1 cellular context compared by ENCODE assay signal in genomic region chr17:58517928-58518609, GRCh38.
A peak's percentile ranks its signal among the peaks of the same experiment; 100 is the strongest.
TF ChIP-seq lines count a peak whose summit lies in the region.

No MANE protein-coding gene starts in this region.

TF ChIP-seq in K562, 482 proteins besides CTCF, POLR2A, EP300 and RAD21 (continued from another document and continues in another):
- TF ChIP-seq, protein P1, sequence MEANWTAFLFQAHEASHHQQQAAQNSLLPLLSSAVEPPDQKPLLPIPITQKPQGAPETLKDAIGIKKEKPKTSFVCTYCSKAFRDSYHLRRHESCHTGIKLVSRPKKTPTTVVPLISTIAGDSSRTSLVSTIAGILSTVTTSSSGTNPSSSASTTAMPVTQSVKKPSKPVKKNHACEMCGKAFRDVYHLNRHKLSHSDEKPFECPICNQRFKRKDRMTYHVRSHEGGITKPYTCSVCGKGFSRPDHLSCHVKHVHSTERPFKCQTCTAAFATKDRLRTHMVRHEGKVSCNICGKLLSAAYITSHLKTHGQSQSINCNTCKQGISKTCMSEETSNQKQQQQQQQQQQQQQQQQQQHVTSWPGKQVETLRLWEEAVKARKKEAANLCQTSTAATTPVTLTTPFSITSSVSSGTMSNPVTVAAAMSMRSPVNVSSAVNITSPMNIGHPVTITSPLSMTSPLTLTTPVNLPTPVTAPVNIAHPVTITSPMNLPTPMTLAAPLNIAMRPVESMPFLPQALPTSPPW (CRISPR knock-in tag; IDR thresholded peaks at IDR 0.05): peak; percentile 62
- 0 out of 2 replicates have a peak, but pooled peaks have one; percentile 53 for TF ChIP-seq ERF (CRISPR knock-in tag; IDR thresholded peaks at IDR 0.05)
- peak; percentile 49; the same call in 1 of the 2 replicates for TF ChIP-seq NR2C2 (CRISPR knock-in tag; IDR thresholded peaks at IDR 0.05)
- peak; percentile 96 for TF ChIP-seq NR2C2 (tag; IDR thresholded peaks at IDR 0.05)
- TF ChIP-seq TEAD1 (CRISPR knock-in tag; IDR thresholded peaks at IDR 0.05): 0 out of 4 replicates have a peak, but pooled peaks of 1 of the 2 experiments have one; percentile 37
- TF ChIP-seq ILF3 (IDR thresholded peaks at IDR 0.05; ENCODE audit: borderline replicate concordance): no peak
- TF ChIP-seq, protein P2, sequence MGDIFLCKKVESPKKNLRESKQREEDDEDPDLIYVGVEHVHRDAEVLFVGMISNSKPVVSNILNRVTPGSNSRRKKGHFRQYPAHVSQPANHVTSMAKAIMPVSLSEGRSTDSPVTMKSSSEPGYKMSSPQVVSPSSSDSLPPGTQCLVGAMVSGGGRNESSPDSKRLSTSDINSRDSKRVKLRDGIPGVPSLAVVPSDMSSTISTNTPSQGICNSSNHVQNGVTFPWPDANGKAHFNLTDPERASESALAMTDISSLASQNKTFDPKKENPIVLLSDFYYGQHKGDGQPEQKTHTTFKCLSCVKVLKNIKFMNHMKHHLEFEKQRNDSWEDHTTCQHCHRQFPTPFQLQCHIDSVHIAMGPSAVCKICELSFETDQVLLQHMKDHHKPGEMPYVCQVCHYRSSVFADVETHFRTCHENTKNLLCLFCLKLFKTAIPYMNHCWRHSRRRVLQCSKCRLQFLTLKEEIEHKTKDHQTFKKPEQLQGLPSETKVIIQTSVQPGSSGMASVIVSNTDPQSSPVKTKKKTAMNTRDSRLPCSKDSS (IDR thresholded peaks at IDR 0.05; ENCODE audit: low read depth, partially characterized antibody): no peak
- peak; percentile 96 for TF ChIP-seq CREM (IDR thresholded peaks at IDR 0.05; ENCODE audit: low read depth)
- TF ChIP-seq SOX6 (IDR thresholded peaks at IDR 0.05): 0 out of 2 replicates have a peak, but pooled peaks have one; percentile 24
- TF ChIP-seq BRD9 (IDR thresholded peaks at IDR 0.05; ENCODE audit: low read depth, partially characterized antibody): no peak
- peak; percentile 72; the same call in 1 of the 2 replicates for TF ChIP-seq PHF8 (IDR thresholded peaks at IDR 0.05; ENCODE audit: borderline replicate concordance, low read length)
- no peak for TF ChIP-seq ZNF224 (CRISPR knock-in tag; IDR thresholded peaks at IDR 0.05)
- no peak for TF ChIP-seq PATZ1 (CRISPR knock-in tag; IDR thresholded peaks at IDR 0.05; ENCODE audit: borderline replicate concordance)
- TF ChIP-seq CHD2 (IDR thresholded peaks at IDR 0.05; ENCODE audit: low read depth, low read length): peak; percentile 86
- TF ChIP-seq ZNF444 (CRISPR knock-in tag; IDR thresholded peaks at IDR 0.05): no peak
- peak; percentile 100 for TF ChIP-seq GABPA (tag; conservative IDR thresholded peaks at IDR 0.05; ENCODE audit: low read depth)
- TF ChIP-seq ZBTB12 (CRISPR knock-in tag; IDR thresholded peaks at IDR 0.05): peak; percentile 79
- TF ChIP-seq JUND (IDR thresholded peaks at IDR 0.05; ENCODE audit: borderline replicate concordance, low read depth, low read length): peak; percentile 73
- peak; percentile 23; the same call in 1 of the 3 replicates for TF ChIP-seq JUND (tag; IDR thresholded peaks at IDR 0.05; ENCODE audit: borderline replicate concordance, low read depth, low read length)
- TF ChIP-seq ADNP (tag; IDR thresholded peaks at IDR 0.05): no peak
- TF ChIP-seq TRIM28 (IDR thresholded peaks at IDR 0.05): peak; percentile 56; the same call in 1 of the 2 replicates
- TF ChIP-seq ZNF644 (tag; IDR thresholded peaks at IDR 0.05; ENCODE audit: low read depth): no peak
- peak; percentile 82 for TF ChIP-seq NR2C1 (IDR thresholded peaks at IDR 0.05)
- TF ChIP-seq NR2C1 (tag; IDR thresholded peaks at IDR 0.05): peak; percentile 71
- TF ChIP-seq DIDO1 (tag; IDR thresholded peaks at IDR 0.05; ENCODE audit: low read depth): peak; percentile 84; the same call in 1 of the 2 replicates
- TF ChIP-seq EGR1 (conservative IDR thresholded peaks at IDR 0.05): peak; percentile 93
- TF ChIP-seq ZNF717 (CRISPR knock-in tag; IDR thresholded peaks at IDR 0.05): no peak
- TF ChIP-seq ZNF175 (CRISPR knock-in tag; IDR thresholded peaks at IDR 0.05; ENCODE audit: low read depth): no peak; the same call in 1 of the 2 replicates
- no peak; the same call in 1 of the 2 replicates for TF ChIP-seq TEAD4 (IDR thresholded peaks at IDR 0.05; ENCODE audit: low read length)
- TF ChIP-seq TEAD4 (CRISPR knock-in tag; IDR thresholded peaks at IDR 0.05; ENCODE audit: borderline replicate concordance): no peak
- TF ChIP-seq, protein P3, sequence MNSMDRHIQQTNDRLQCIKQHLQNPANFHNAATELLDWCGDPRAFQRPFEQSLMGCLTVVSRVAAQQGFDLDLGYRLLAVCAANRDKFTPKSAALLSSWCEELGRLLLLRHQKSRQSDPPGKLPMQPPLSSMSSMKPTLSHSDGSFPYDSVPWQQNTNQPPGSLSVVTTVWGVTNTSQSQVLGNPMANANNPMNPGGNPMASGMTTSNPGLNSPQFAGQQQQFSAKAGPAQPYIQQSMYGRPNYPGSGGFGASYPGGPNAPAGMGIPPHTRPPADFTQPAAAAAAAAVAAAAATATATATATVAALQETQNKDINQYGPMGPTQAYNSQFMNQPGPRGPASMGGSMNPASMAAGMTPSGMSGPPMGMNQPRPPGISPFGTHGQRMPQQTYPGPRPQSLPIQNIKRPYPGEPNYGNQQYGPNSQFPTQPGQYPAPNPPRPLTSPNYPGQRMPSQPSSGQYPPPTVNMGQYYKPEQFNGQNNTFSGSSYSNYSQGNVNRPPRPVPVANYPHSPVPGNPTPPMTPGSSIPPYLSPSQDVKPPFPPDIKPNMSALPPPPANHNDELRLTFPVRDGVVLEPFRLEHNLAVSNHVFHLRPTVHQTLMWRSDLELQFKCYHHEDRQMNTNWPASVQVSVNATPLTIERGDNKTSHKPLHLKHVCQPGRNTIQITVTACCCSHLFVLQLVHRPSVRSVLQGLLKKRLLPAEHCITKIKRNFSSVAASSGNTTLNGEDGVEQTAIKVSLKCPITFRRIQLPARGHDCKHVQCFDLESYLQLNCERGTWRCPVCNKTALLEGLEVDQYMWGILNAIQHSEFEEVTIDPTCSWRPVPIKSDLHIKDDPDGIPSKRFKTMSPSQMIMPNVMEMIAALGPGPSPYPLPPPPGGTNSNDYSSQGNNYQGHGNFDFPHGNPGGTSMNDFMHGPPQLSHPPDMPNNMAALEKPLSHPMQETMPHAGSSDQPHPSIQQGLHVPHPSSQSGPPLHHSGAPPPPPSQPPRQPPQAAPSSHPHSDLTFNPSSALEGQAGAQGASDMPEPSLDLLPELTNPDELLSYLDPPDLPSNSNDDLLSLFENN (IDR thresholded peaks at IDR 0.05; ENCODE audit: low read depth in 2 of 2, low read length in 2 of 2): peak in 1 of 2 experiments; percentile 55; a peak in 2 of 4 replicates
- TF ChIP-seq ATF1 (CRISPR knock-in tag; IDR thresholded peaks at IDR 0.05): peak; percentile 47; the same call in 1 of the 2 replicates
- TF ChIP-seq ATF1 (tag; IDR thresholded peaks at IDR 0.05): peak; percentile 97
- TF ChIP-seq HBP1 (CRISPR knock-in tag; IDR thresholded peaks at IDR 0.05): 0 out of 2 replicates have a peak, but pooled peaks have one; percentile 10
- no peak for TF ChIP-seq PPARD (CRISPR knock-in tag; IDR thresholded peaks at IDR 0.05)
- no peak; the same call in 1 of the 2 replicates for TF ChIP-seq STAT6 (CRISPR knock-in tag; IDR thresholded peaks at IDR 0.05)
- no peak for TF ChIP-seq ZNF282 (CRISPR knock-in tag; IDR thresholded peaks at IDR 0.05)
- no peak for TF ChIP-seq MCM3 (IDR thresholded peaks at IDR 0.05)
- no peak for TF ChIP-seq MEIS2 (IDR thresholded peaks at IDR 0.05; ENCODE audit: partially characterized antibody)
- TF ChIP-seq ELF2 (CRISPR knock-in tag; IDR thresholded peaks at IDR 0.05): peak; percentile 77
- TF ChIP-seq, protein P4, sequence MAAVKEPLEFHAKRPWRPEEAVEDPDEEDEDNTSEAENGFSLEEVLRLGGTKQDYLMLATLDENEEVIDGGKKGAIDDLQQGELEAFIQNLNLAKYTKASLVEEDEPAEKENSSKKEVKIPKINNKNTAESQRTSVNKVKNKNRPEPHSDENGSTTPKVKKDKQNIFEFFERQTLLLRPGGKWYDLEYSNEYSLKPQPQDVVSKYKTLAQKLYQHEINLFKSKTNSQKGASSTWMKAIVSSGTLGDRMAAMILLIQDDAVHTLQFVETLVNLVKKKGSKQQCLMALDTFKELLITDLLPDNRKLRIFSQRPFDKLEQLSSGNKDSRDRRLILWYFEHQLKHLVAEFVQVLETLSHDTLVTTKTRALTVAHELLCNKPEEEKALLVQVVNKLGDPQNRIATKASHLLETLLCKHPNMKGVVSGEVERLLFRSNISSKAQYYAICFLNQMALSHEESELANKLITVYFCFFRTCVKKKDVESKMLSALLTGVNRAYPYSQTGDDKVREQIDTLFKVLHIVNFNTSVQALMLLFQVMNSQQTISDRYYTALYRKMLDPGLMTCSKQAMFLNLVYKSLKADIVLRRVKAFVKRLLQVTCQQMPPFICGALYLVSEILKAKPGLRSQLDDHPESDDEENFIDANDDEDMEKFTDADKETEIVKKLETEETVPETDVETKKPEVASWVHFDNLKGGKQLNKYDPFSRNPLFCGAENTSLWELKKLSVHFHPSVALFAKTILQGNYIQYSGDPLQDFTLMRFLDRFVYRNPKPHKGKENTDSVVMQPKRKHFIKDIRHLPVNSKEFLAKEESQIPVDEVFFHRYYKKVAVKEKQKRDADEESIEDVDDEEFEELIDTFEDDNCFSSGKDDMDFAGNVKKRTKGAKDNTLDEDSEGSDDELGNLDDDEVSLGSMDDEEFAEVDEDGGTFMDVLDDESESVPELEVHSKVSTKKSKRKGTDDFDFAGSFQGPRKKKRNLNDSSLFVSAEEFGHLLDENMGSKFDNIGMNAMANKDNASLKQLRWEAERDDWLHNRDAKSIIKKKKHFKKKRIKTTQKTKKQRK (IDR thresholded peaks at IDR 0.05; ENCODE audit: borderline replicate concordance, low read depth, low read length): peak; percentile 87
- no peak for TF ChIP-seq ZC3H4 (CRISPR knock-in tag; IDR thresholded peaks at IDR 0.05; ENCODE audit: borderline replicate concordance)
- TF ChIP-seq MEF2D (tag; conservative IDR thresholded peaks at IDR 0.05; ENCODE audit: low read depth): no peak
- TF ChIP-seq CBFA2T2 (conservative IDR thresholded peaks at IDR 0.05): no peak
- TF ChIP-seq FOXK2 (conservative IDR thresholded peaks at IDR 0.05 in 1 of 2, IDR thresholded peaks at IDR 0.05 in 1 of 2; ENCODE audit: low read depth in 2 of 2): peak; percentile 76 to 78; a peak in 3 of 4 replicates
- TF ChIP-seq FOS (IDR thresholded peaks at IDR 0.05; ENCODE audit: extremely low read depth, insufficient read length): peak; percentile 96
